Comparison of ENCODE assay signal across 1 cellular context in the genomic region with DNA sequence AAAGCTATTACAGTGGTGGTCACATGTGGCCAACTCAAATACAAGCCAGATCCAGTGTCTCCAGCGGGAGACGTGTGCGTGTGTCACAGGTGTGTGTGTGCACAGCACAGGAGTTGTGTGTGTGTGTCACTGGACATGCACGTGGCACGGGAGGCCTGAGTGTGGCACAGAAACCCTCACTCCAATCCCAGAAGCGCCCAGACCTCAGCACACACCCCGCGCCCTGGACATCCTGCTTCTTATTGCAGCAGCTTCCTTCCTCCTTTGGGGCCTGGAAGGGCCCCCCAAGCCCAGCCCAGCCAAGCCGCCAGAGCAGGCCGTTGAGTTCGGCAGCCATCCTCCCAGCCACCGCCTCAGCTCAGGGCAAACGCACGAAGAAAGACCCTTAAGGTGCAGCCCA.
TF ChIP-seq lines count a peak whose summit lies in the region.

No MANE protein-coding gene starts in this region.

TF ChIP-seq in K562, 482 proteins besides CTCF, POLR2A, EP300 and RAD21:
- TF ChIP-seq SMARCE1 (IDR thresholded peaks at IDR 0.05) = no peak
- TF ChIP-seq, protein P1, sequence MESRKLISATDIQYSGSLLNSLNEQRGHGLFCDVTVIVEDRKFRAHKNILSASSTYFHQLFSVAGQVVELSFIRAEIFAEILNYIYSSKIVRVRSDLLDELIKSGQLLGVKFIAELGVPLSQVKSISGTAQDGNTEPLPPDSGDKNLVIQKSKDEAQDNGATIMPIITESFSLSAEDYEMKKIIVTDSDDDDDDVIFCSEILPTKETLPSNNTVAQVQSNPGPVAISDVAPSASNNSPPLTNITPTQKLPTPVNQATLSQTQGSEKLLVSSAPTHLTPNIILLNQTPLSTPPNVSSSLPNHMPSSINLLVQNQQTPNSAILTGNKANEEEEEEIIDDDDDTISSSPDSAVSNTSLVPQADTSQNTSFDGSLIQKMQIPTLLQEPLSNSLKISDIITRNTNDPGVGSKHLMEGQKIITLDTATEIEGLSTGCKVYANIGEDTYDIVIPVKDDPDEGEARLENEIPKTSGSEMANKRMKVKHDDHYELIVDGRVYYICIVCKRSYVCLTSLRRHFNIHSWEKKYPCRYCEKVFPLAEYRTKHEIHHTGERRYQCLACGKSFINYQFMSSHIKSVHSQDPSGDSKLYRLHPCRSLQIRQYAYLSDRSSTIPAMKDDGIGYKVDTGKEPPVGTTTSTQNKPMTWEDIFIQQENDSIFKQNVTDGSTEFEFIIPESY (CRISPR knock-in tag; IDR thresholded peaks at IDR 0.05) = peak; percentile 54; the same call in 1 of the 2 replicates
